Comparison of ENCODE assay signal across 10 cellular contexts in genomic region chrX:134670241-134670811, GRCh38. TPM values are rescaled to one million over a fixed set of nuclear protein-coding genes. Genes with fewer than 3 reads are reported as not detected.
DNase-seq lines count a peak whose midpoint lies in the region; ATAC-seq, FAIRE-seq and TF ChIP-seq lines count a peak whose summit lies in the region.
"Had no signal": no experiment of that assay in that cellular context is flagged by ENCODE, and none has a peak within 500 bp of the region (broad histone marks: within the 10 kb centered on the region; RNA-seq: fewer than 3 reads in every experiment).

No MANE protein-coding gene starts in this region.

- no peak for FAIRE-seq in endothelial cell of umbilical vein (lab: Jason Lieb, UNC)

- intact Hi-C loops in endothelial cell of umbilical vein (cut with micrococcal nuclease), result loop anchor here (2.0 to 5.0 kb wide), 2 partner anchors 82 to 92 kb away; no protein-coding TSS in a partner anchor

- peak overlapping the region; percentile 50 for H3K4me2 ChIP-seq in endothelial cell of umbilical vein (ENCODE audit: insufficient read depth, low read length)

- H3K4me3 ChIP-seq in endothelial cell of umbilical vein (replicated peaks in 1 of 3; ENCODE audit: insufficient read depth in 1 of 3, low read depth in 1 of 3, low read length in 3 of 3), result no peak overlapping the region
- H3K4me3 ChIP-seq in right atrium auricular region, result no peak overlapping the region
- H3K4me3 ChIP-seq: HAP-1 had no signal

- no peaks in the 10 kb centered on the region for H3K27me3 Mint-ChIP-seq in glutamatergic neuron (ENCODE audit: unreplicated experiment)

- H3K27ac ChIP-seq in endothelial cell of umbilical vein (ENCODE audit: insufficient read depth, low read depth, low read length) (peak overlapping the region; percentile 87), right atrium auricular region (no peak overlapping the region)

- no peaks in the 10 kb centered on the region for H3K27me3 ChIP-seq in endothelial cell of umbilical vein (ENCODE audit: control insufficient read depth in 2 of 2, insufficient read depth in 2 of 2, low read length in 2 of 2)
- no peaks in the 10 kb centered on the region for H3K27me3 ChIP-seq in right atrium auricular region

- TF ChIP-seq POLR2A in endothelial cell of umbilical vein (IDR thresholded peaks at IDR 0.05; ENCODE audit: low read depth, low read length), result no peak

- peak overlapping the region; percentile 43 for H3K9ac ChIP-seq in endothelial cell of umbilical vein (replicated peaks; ENCODE audit: extremely low read depth, insufficient read depth, low read length)

- no peaks in the 10 kb centered on the region for H3K4me1 Mint-ChIP-seq in glutamatergic neuron (ENCODE audit: low read depth, unreplicated experiment)

- H3K9me3 Mint-ChIP-seq in glutamatergic neuron (ENCODE audit: unreplicated experiment), result no peaks in the 10 kb centered on the region

- H3K79me2 ChIP-seq in endothelial cell of umbilical vein (ENCODE audit: control insufficient read depth, insufficient read depth, low read length), result no peaks in the 10 kb centered on the region

- ATAC-seq in omental fat pad (ENCODE audit: low FRiP score), result peak; percentile 45
- no peak for ATAC-seq in HG03457 (IDR thresholded peaks at IDR 0.05; ENCODE audit: unreplicated experiment)

- H3K4me3 Mint-ChIP-seq in glutamatergic neuron (ENCODE audit: unreplicated experiment), result no peak overlapping the region

- POLR2A ChIA-PET in endothelial cell of umbilical vein (lab: Charles Lee), result interaction anchor here (0.6 kb wide), 1 partner anchor 10 kb away, joined by 5 read pairs; no protein-coding TSS in a partner anchor

- H3K36me3 ChIP-seq in endothelial cell of umbilical vein (ENCODE audit: control insufficient read depth in 2 of 2, extremely low read depth in 1 of 2, insufficient read depth in 2 of 2, low read length in 2 of 2), result no peaks in the 10 kb centered on the region
- H3K36me3 ChIP-seq in right atrium auricular region, result no peaks in the 10 kb centered on the region
- H3K36me3 ChIP-seq: HAP-1 had no signal

- DNase-seq in EL, result peak; percentile 91
- DNase-seq in NCI-H69 (lab: John Stamatoyannopoulos, UW), result peak; percentile 90
- DNase-seq in endothelial cell of umbilical vein (ENCODE audit: low read depth, low spot score), result peak; percentile 29
- DNase-seq in omental fat pad (ENCODE audit: low spot score), result no peak
- no peak for DNase-seq in NCI-H128 (lab: John Stamatoyannopoulos, UW; ENCODE audit: unreplicated experiment)
- DNase-seq in glutamatergic neuron, result no peak
- DNase-seq in right atrium auricular region (ENCODE audit: low spot score), result no peak
- DNase-seq: effector CD8-positive, alpha-beta T cell had no signal

- CTCF ChIA-PET in endothelial cell of umbilical vein (lab: Charles Lee), result interaction anchor here (0.9 to 1.2 kb wide), 2 partner anchors 119 to 149 kb away, joined by 3 read pairs; no protein-coding TSS in a partner anchor

- H3K9me3 ChIP-seq in endothelial cell of umbilical vein (replicated peaks; ENCODE audit: control insufficient read depth, insufficient read depth, low read length), result no peaks in the 10 kb centered on the region
- H3K9me3 ChIP-seq in right atrium auricular region, result no peaks in the 10 kb centered on the region
- H3K9me3 ChIP-seq: HAP-1 had no signal

- H3K27ac Mint-ChIP-seq in glutamatergic neuron (ENCODE audit: unreplicated experiment), result no peak overlapping the region

- H3K9me1 ChIP-seq in endothelial cell of umbilical vein (replicated peaks; ENCODE audit: control insufficient read depth, extremely low read depth, insufficient read depth, low read length), result no peaks in the 10 kb centered on the region

- dilution Hi-C loops in endothelial cell of umbilical vein (cut with MboI; ENCODE audit: extremely low pct_ligation_motif_present, low sequenced_read_pairs), result no loop called here

- no peaks in the 10 kb centered on the region for H3K36me3 Mint-ChIP-seq in glutamatergic neuron (ENCODE audit: unreplicated experiment)

- H3K4me1 ChIP-seq in endothelial cell of umbilical vein (ENCODE audit: control insufficient read depth, extremely low read depth, insufficient read depth, low read length) (peaks cover 27% of the 10 kb centered on the region), right atrium auricular region (peaks cover 0 to 6% of the 10 kb centered on the region in 2 donors)
- H3K4me1 ChIP-seq: HAP-1 had no signal

- no TSS peak for BruUV-seq in endothelial cell of umbilical vein (replicated peaks; lab: Mats Ljungman, UMichigan)

- TF ChIP-seq CTCF in endothelial cell of umbilical vein (IDR thresholded peaks at IDR 0.05; ENCODE audit: extremely low read depth in 1 of 2, insufficient read depth in 1 of 2, low read depth in 1 of 2, low read length in 2 of 2) (no peak), omental fat pad (IDR thresholded peaks at IDR 0.05) (no peak), glutamatergic neuron (IDR thresholded peaks at IDR 0.05; ENCODE audit: partially characterized antibody, unreplicated experiment) (no peak), right atrium auricular region (IDR thresholded peaks at IDR 0.05) (no peak)

- no peak overlapping the region for H2AFZ ChIP-seq in endothelial cell of umbilical vein (ENCODE audit: low read depth, low read length)

- no peaks in the 10 kb centered on the region for H4K20me1 ChIP-seq in endothelial cell of umbilical vein (replicated peaks; ENCODE audit: control insufficient read depth, extremely low read depth, insufficient read depth, low read length)

TF ChIP-seq in endothelial cell of umbilical vein, 7 proteins besides CTCF, POLR2A, EP300 and RAD21:
- no peak for TF ChIP-seq POLR2AphosphoS5 (IDR thresholded peaks at IDR 0.05; ENCODE audit: insufficient read depth, low read depth, low read length)
- no peak for TF ChIP-seq MYC (IDR thresholded peaks at IDR 0.05; ENCODE audit: low read depth, low read length)
- TF ChIP-seq JUN (IDR thresholded peaks at IDR 0.05; ENCODE audit: borderline replicate concordance, insufficient read depth, insufficient read length, low read depth), result no peak
- TF ChIP-seq, protein P1, sequence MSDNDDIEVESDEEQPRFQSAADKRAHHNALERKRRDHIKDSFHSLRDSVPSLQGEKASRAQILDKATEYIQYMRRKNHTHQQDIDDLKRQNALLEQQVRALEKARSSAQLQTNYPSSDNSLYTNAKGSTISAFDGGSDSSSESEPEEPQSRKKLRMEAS (IDR thresholded peaks at IDR 0.05; ENCODE audit: insufficient read depth, insufficient read length), result no peak

RNA-seq across cellular contexts. Expression of gene PLAC1, which starts 12.1 kb away (rescaled TPM):
- total RNA-seq in endothelial cell of umbilical vein, result 0.58 and 0.81 TPM in 2 replicates
- polyA plus RNA-seq in endothelial cell of umbilical vein, result 2.4 and 2.8 TPM in 2 replicates
- 1.6 and 2.1 TPM in 2 replicates for polyA plus RNA-seq in endothelial cell of umbilical vein (2011; cell fraction: cytosol; rRNA removed)
- 0.74 and 0.78 TPM in 2 replicates for polyA plus RNA-seq in endothelial cell of umbilical vein (2011; cell fraction: nucleus; rRNA removed)
- 0.54 and 0.56 TPM in 2 replicates for polyA plus RNA-seq in endothelial cell of umbilical vein (2012)
- 0.40 and 1.8 TPM in 2 replicates for polyA minus RNA-seq in endothelial cell of umbilical vein
- polyA minus RNA-seq in endothelial cell of umbilical vein (2011; cell fraction: cytosol; rRNA and poly(A)+ RNA removed), result not detected
- 0.38 TPM in 1 of 2 replicates, not detected in the other for polyA minus RNA-seq in endothelial cell of umbilical vein (2011; cell fraction: nucleus; rRNA and poly(A)+ RNA removed)
- not detected for total RNA-seq in omental fat pad
- not detected for total RNA-seq in glutamatergic neuron (ENCODE audit: unreplicated experiment)
- not detected for total RNA-seq in right atrium auricular region

Comparison
In these comparisons a context has a peak if more than half of its experiments do, and no peak if none do; other contexts are left out.
1. DNase-seq: peak in EL (single experiment), NCI-H69 (single experiment) and endothelial cell of umbilical vein (single experiment); none in omental fat pad (single experiment), NCI-H128 (single experiment), glutamatergic neuron (single experiment) and right atrium auricular region (single experiment).